ENCODE assay signal across 9 cellular contexts in genomic region chr1:24392604-24392946, GRCh38. TPM values are rescaled to one million over a fixed set of nuclear protein-coding genes. Genes with fewer than 3 reads are reported as not detected.
DNase-seq lines count a peak whose midpoint lies in the region; ATAC-seq, FAIRE-seq and TF ChIP-seq lines count a peak whose summit lies in the region.
"Had no signal": no experiment of that assay in that cellular context is flagged by ENCODE, and none has a peak within 500 bp of the region (broad histone marks: within the 10 kb centered on the region; RNA-seq: fewer than 3 reads in every experiment).

No MANE protein-coding gene starts in this region.

- no peaks in the 10 kb centered on the region for H3K9me3 ChIP-seq in smooth muscle cell (replicated peaks; ENCODE audit: low read depth)
- H3K9me3 ChIP-seq: mucosa of descending colon had no signal

- H3K27ac ChIP-seq in smooth muscle cell (ENCODE audit: low read depth), result no peak overlapping the region

- no peak overlapping the region for H3K4me2 ChIP-seq in smooth muscle cell

- H3K27me3 ChIP-seq in smooth muscle cell (ENCODE audit: low read depth), result no peaks in the 10 kb centered on the region

- DNase-seq in GM12892 (ENCODE audit: insufficient read length), result no peak
- no peak for DNase-seq in central memory CD8-positive, alpha-beta T cell (ENCODE audit: low spot score in 2 of 2)
- DNase-seq in smooth muscle cell (lab: John Stamatoyannopoulos, UW; ENCODE audit: unreplicated experiment), result no peak
- no peak for DNase-seq in glomerular visceral epithelial cell (ENCODE audit: extremely low spot score)

- H3K27me3 Mint-ChIP-seq in central memory CD8-positive, alpha-beta T cell, result no peaks in the 10 kb centered on the region

- H3K9ac ChIP-seq in smooth muscle cell (ENCODE audit: low read depth), result no peak overlapping the region

- TF ChIP-seq CTCF in LNCAP (IDR thresholded peaks at IDR 0.05), result peak; percentile 17; the same call in 1 of the 2 replicates
- TF ChIP-seq CTCF in smooth muscle cell (IDR thresholded peaks at IDR 0.05; ENCODE audit: borderline replicate concordance, insufficient read depth, poor library complexity, severe bottlenecking), result peak; percentile 3

- H3F3A ChIP-seq in smooth muscle cell (ENCODE audit: low read depth), result peaks cover 7% of the 10 kb centered on the region

- FAIRE-seq in GM12892 (lab: Jason Lieb, UNC), result peak; percentile 46

- H3K9me3 Mint-ChIP-seq in central memory CD8-positive, alpha-beta T cell, result no peaks in the 10 kb centered on the region
- H3K9me3 Mint-ChIP-seq: brain had no signal

- H3K36me3 ChIP-seq in smooth muscle cell (ENCODE audit: low read depth), result no peaks in the 10 kb centered on the region

- peak overlapping the region; percentile 83 for H3K4me3 Mint-ChIP-seq in central memory CD8-positive, alpha-beta T cell
- H3K4me3 Mint-ChIP-seq: brain had no signal

- peaks cover 5% of the 10 kb centered on the region for H3K4me1 ChIP-seq in smooth muscle cell (ENCODE audit: low read depth)

- TF ChIP-seq POLR2A in GM12892 (IDR thresholded peaks at IDR 0.05; ENCODE audit: low read depth, low read length), result no peak; the same call in 1 of the 2 replicates

- peaks cover 7% of the 10 kb centered on the region for H3K36me3 Mint-ChIP-seq in central memory CD8-positive, alpha-beta T cell (ENCODE audit: insufficient read depth)
- H3K36me3 Mint-ChIP-seq: brain had no signal

- no peak overlapping the region for H3K4me3 ChIP-seq in smooth muscle cell
- H3K4me3 ChIP-seq: mucosa of descending colon had no signal

- H3K79me2 ChIP-seq in smooth muscle cell (ENCODE audit: low read depth), result no peaks in the 10 kb centered on the region

- no peak overlapping the region for H2AFZ ChIP-seq in smooth muscle cell (ENCODE audit: low read depth)

- peaks cover 17% of the 10 kb centered on the region for H3K4me1 Mint-ChIP-seq in central memory CD8-positive, alpha-beta T cell

- 78% methylated on average over 4 of the region's 4 CpGs for WGBS in smooth muscle cell (ENCODE audit: low lambda C conversion rate)

- peaks cover 12% of the 10 kb centered on the region for H4K20me1 ChIP-seq in smooth muscle cell (ENCODE audit: low read depth)

- peak overlapping the region; percentile 98 for H3K27ac Mint-ChIP-seq in central memory CD8-positive, alpha-beta T cell (ENCODE audit: low read depth)

- no peak for ATAC-seq in central memory CD8-positive, alpha-beta T cell (replicated peaks; ENCODE audit: extremely low read depth, poor library complexity, severe bottlenecking)
- ATAC-seq in GM21447 (IDR thresholded peaks at IDR 0.05; ENCODE audit: unreplicated experiment) (no peak), HG03135 (IDR thresholded peaks at IDR 0.05; ENCODE audit: unreplicated experiment) (no peak)

RNA-seq across cellular contexts. Expression of gene STPG1, which starts 21.0 kb away (rescaled TPM):
- 3.4 TPM for polyA plus RNA-seq in GM12892 (2012; ENCODE audit: missing spikeins)
- total RNA-seq in smooth muscle cell, result 4.2 and 6.8 TPM in 2 replicates
- polyA plus RNA-seq in smooth muscle cell, result 4.9 and 7.6 TPM in 2 replicates

RNA-seq across cellular contexts. Expression of gene NIPAL3, which starts 23.0 kb away (rescaled TPM):
- polyA plus RNA-seq in GM12892 (2012; ENCODE audit: missing spikeins), result 8.4 TPM
- total RNA-seq in smooth muscle cell, result 17.2 and 22.5 TPM in 2 replicates
- 9.3 and 13.3 TPM in 2 replicates for polyA plus RNA-seq in smooth muscle cell
